Comparison of ENCODE assay signal across 17 cellular contexts in genomic region chrX:111857534-111857933, GRCh38. TPM values are rescaled to one million over a fixed set of nuclear protein-coding genes. Genes with fewer than 3 reads are reported as not detected.
DNase-seq lines count a peak whose midpoint lies in the region; FAIRE-seq and TF ChIP-seq lines count a peak whose summit lies in the region.
"Had no signal": no experiment of that assay in that cellular context is flagged by ENCODE, and none has a peak within 500 bp of the region (broad histone marks: within the 10 kb centered on the region; RNA-seq: fewer than 3 reads in every experiment).

No MANE protein-coding gene starts in this region.

- H3K9me3 Mint-ChIP-seq in astrocyte (ENCODE audit: unreplicated experiment), result no peaks in the 10 kb centered on the region
- H3K9me3 Mint-ChIP-seq in dendritic cell treated with granulocyte-macrophage colony-stimulating factor and Interleukin-4, amounts not matched to agents 40 ng/mL and 50 ng/mL, for 4 days, result peaks cover 11% of the 10 kb centered on the region
- no peaks in the 10 kb centered on the region for H3K9me3 Mint-ChIP-seq in HFFc6
- H3K9me3 Mint-ChIP-seq: CD4-positive, alpha-beta memory T cell had no signal

- peaks cover 3% of the 10 kb centered on the region for H3K27me3 Mint-ChIP-seq in astrocyte (ENCODE audit: low read depth, unreplicated experiment)
- no peaks in the 10 kb centered on the region for H3K27me3 Mint-ChIP-seq in dendritic cell treated with granulocyte-macrophage colony-stimulating factor and Interleukin-4, amounts not matched to agents 40 ng/mL and 50 ng/mL, for 4 days
- H3K27me3 Mint-ChIP-seq in HFFc6 (ENCODE audit: insufficient read depth), result no peaks in the 10 kb centered on the region
- H3K27me3 Mint-ChIP-seq: CD4-positive, alpha-beta memory T cell had no signal

- H3K4me3 ChIP-seq in astrocyte (ENCODE audit: insufficient read depth, low read depth, low read length) (no peak overlapping the region), coronary artery (no peak overlapping the region)

- no peak overlapping the region for H3K27ac Mint-ChIP-seq in astrocyte (ENCODE audit: unreplicated experiment)
- H3K27ac Mint-ChIP-seq in dendritic cell treated with granulocyte-macrophage colony-stimulating factor and Interleukin-4, amounts not matched to agents 40 ng/mL and 50 ng/mL, for 4 days, result peak overlapping the region; percentile 56
- no peak overlapping the region for H3K27ac Mint-ChIP-seq in HFFc6
- H3K27ac Mint-ChIP-seq: CD4-positive, alpha-beta memory T cell had no signal

- no peak overlapping the region for H3K4me3 Mint-ChIP-seq in astrocyte (ENCODE audit: unreplicated experiment)
- H3K4me3 Mint-ChIP-seq in dendritic cell treated with granulocyte-macrophage colony-stimulating factor and Interleukin-4, amounts not matched to agents 40 ng/mL and 50 ng/mL, for 4 days, result no peak overlapping the region
- H3K4me3 Mint-ChIP-seq in HFFc6, result no peak overlapping the region
- H3K4me3 Mint-ChIP-seq: CD4-positive, alpha-beta memory T cell had no signal

- no peaks in the 10 kb centered on the region for H3K4me1 ChIP-seq in astrocyte (ENCODE audit: insufficient read depth, low read length)

- H3K36me3 Mint-ChIP-seq in astrocyte (ENCODE audit: low read depth, unreplicated experiment) (no peaks in the 10 kb centered on the region), HFFc6 (ENCODE audit: low read depth) (no peaks in the 10 kb centered on the region)
- no peaks in the 10 kb centered on the region for H3K36me3 Mint-ChIP-seq in dendritic cell treated with granulocyte-macrophage colony-stimulating factor and Interleukin-4, amounts not matched to agents 40 ng/mL and 50 ng/mL, for 4 days (ENCODE audit: low read depth)
- H3K36me3 Mint-ChIP-seq: CD4-positive, alpha-beta memory T cell had no signal

- TF ChIP-seq CTCF in astrocyte (IDR thresholded peaks at IDR 0.05; ENCODE audit: insufficient read depth, low read depth, low read length) (no peak), coronary artery (IDR thresholded peaks at IDR 0.05) (no peak), HFFc6 (IDR thresholded peaks at IDR 0.05) (no peak)

- peak; percentile 11 for DNase-seq in GF-D8 (lab: John Stamatoyannopoulos, UW)
- peak; percentile 62 for DNase-seq in MV-4-11 (lab: John Stamatoyannopoulos, UW)
- no peak for DNase-seq in astrocyte (ENCODE audit: low read depth)
- no peak for DNase-seq in coronary artery (ENCODE audit: low spot score)
- DNase-seq in NCI-H2227 (lab: John Stamatoyannopoulos, UW; ENCODE audit: unreplicated experiment), result no peak
- DNase-seq in HFFc6, result no peak
- no peak for DNase-seq in DMS 273 treated with DMSO at 0.1 percent for 48 hours (lab: John Stamatoyannopoulos, UW)
- DNase-seq: AML-193; CD4-positive, alpha-beta memory T cell; DMS79 treated with DMSO at 0.1 percent for 48 hours; GOT3; H7 had no signal

- H4K20me1 ChIP-seq in astrocyte (ENCODE audit: insufficient read depth, low read length), result no peaks in the 10 kb centered on the region

- no peaks in the 10 kb centered on the region for H3K27me3 ChIP-seq in astrocyte (ENCODE audit: insufficient read depth, low read length)

- no peak overlapping the region for H2AFZ ChIP-seq in astrocyte (ENCODE audit: low read depth, low read length)

- H3K27ac ChIP-seq in astrocyte (ENCODE audit: low read depth, low read length) (no peak overlapping the region), coronary artery (no peak overlapping the region)
- H3K27ac ChIP-seq: C4-2B had no signal

- no peaks in the 10 kb centered on the region for H3K4me1 Mint-ChIP-seq in astrocyte (ENCODE audit: low read depth, unreplicated experiment)
- H3K4me1 Mint-ChIP-seq in dendritic cell treated with granulocyte-macrophage colony-stimulating factor and Interleukin-4, amounts not matched to agents 40 ng/mL and 50 ng/mL, for 4 days (ENCODE audit: low read depth), result peaks cover 6% of the 10 kb centered on the region
- H3K4me1 Mint-ChIP-seq in HFFc6 (ENCODE audit: low read depth), result no peaks in the 10 kb centered on the region
- H3K4me1 Mint-ChIP-seq: CD4-positive, alpha-beta memory T cell had no signal

- H3K4me2 ChIP-seq in astrocyte (ENCODE audit: low read length), result no peak overlapping the region

- intact Hi-C loops in dendritic cell treated with granulocyte-macrophage colony-stimulating factor and Interleukin-4, amounts not matched to agents 40 ng/mL and 50 ng/mL, for 4 days (cut with micrococcal nuclease), result no loop called here

- no peaks in the 10 kb centered on the region for H3K9me3 ChIP-seq in astrocyte (ENCODE audit: insufficient read depth, low read depth, low read length)

- FAIRE-seq in astrocyte (lab: Jason Lieb, UNC), result peak; percentile 64
- FAIRE-seq: A204.1, GM12891, GM18507 had no signal

- H3K9ac ChIP-seq in astrocyte (ENCODE audit: low read length), result no peak overlapping the region

- no peaks in the 10 kb centered on the region for H3K79me2 ChIP-seq in astrocyte (ENCODE audit: insufficient read depth, low read length)

- no peaks in the 10 kb centered on the region for H3K36me3 ChIP-seq in astrocyte (ENCODE audit: insufficient read depth, low read length)

RNA-seq across cellular contexts. Expression of gene TRPC5OS, which starts 18.4 kb away (rescaled TPM):
- not detected in 2 replicates for total RNA-seq in astrocyte
- not detected for total RNA-seq in HFFc6 (2021; fragmentation: NEBNext Ultra II Directional; extraction: Animal tissue kit (Norgen Biotek cat#: 25700))
- total RNA-seq: CD4-positive, alpha-beta memory T cell had no signal

Comparison
In these comparisons a context has a peak if more than half of its experiments do, and no peak if none do; other contexts are left out.
1. DNase-seq: peak in GF-D8 (single experiment) and MV-4-11 (single experiment); none in astrocyte (single experiment), coronary artery (single experiment), NCI-H2227 (single experiment), HFFc6 (single experiment) and DMS 273 treated with DMSO at 0.1 percent for 48 hours (single experiment).